In the genomic region with DNA sequence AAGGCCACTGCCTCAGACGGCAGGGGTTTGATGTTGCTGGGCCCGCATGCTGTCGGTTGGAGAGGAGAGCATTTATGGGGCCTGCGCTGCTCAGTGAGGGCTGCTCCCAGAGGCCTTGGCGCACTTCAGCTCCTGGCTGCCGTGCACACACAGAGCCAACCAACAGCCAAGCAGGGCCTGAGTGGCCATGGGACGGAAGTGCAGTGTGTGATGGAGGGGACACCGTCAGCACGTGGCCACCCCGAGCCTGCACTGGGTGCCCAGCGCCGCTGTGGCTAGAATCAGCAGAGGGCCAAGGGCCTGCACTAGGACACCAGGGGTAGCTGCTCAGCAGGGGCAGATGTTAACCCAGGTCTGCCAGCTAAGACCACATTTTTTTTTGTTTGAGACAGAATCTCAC, we compare ENCODE assay signal across 22 cellular contexts.
"Had no signal": no experiment of that assay in that cellular context is flagged by ENCODE, and none has a peak within 500 bp of the region (broad histone marks: within the 10 kb centered on the region; RNA-seq: fewer than 3 reads in every experiment).

No MANE protein-coding gene starts in this region.

- H3K4me3 ChIP-seq: dorsolateral prefrontal cortex, lower lobe of right lung, mucosa of descending colon, prostate gland, right atrium auricular region, sigmoid colon, thoracic aorta, tibial nerve, upper lobe of left lung had no signal

- ATAC-seq: left ventricle myocardium superior; lower lobe of right lung; mucosa of descending colon; natural killer cell treated with Interleukin-12 subunit alpha and Interleukin-12 subunit beta and Interleukin-15 and Interleukin-18, amount 100 ng/mL, for 72 hours; stimulated activated naive B cell treated with anti-CD40 and anti-IgM and Interleukin-4, amounts not matched to agents 10 μg/mL and 1 μg/mL and 100 μg/mL, for 72 hours had no signal

- H3K36me3 ChIP-seq: prostate gland, right atrium auricular region had no signal

- H3K4me1 ChIP-seq: lower lobe of right lung, prostate gland, right atrium auricular region, tibial nerve had no signal

- H3K27me3 ChIP-seq: dorsolateral prefrontal cortex, right atrium auricular region, sigmoid colon, tibial nerve, upper lobe of left lung had no signal

- H3K79me2 ChIP-seq: parathyroid adenoma had no signal

- DNase-seq: effector CD4-positive, alpha-beta T cell; hypothalamus; immature natural killer cell; islet precursor cell; left ventricle myocardium superior; lower lobe of right lung; mucosa of descending colon; naive B cell; sigmoid colon; stimulated activated CD4-positive, alpha-beta T cell treated with anti-CD3 and anti-CD28 coated beads, Interleukin-15, amount 100 ng/mL, for 24 hours; stimulated activated CD4-positive, alpha-beta T cell treated with anti-CD3 and anti-CD28 coated beads, Interleukin-2, amount 100 ng/mL, for 48 hours; stimulated activated naive B cell treated with anti-CD40 and anti-IgM and Interleukin-4, amounts not matched to agents 10 μg/mL and 1 μg/mL and 100 μg/mL, for 72 hours had no signal

- H3K27ac ChIP-seq: dorsolateral prefrontal cortex, lower lobe of right lung, parathyroid adenoma, prostate gland, right atrium auricular region, sigmoid colon, thoracic aorta, tibial nerve, upper lobe of left lung had no signal

- H2AFZ ChIP-seq: parathyroid adenoma had no signal

- FAIRE-seq: frontal cortex, urothelium cell line had no signal

- H3K9ac ChIP-seq: parathyroid adenoma had no signal

- H3K9me3 ChIP-seq: lower lobe of right lung, mucosa of descending colon, prostate gland, right atrium auricular region, sigmoid colon, thoracic aorta, tibial nerve, upper lobe of left lung had no signal
